Comparison of ENCODE assay signal across 1 cellular context in the genomic region with DNA sequence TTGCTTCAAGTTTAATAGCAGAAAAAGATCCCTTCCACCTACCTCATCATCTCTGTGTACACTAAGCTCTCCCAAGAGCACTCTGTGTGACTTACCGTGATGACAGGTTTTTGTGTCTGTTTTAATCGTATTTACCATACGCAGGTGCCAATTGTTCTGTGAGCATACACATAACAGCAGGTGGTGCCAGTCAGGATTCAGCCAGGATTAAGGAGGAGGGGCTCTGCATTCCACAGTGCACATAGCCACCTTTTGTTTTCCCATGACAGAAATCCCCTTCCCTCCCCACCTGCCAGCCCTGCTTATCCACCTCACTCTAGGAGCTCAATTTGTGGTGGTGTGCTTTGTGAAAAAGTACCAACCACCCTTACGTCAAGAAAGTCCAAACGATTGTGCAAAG.
TF ChIP-seq lines count a peak whose summit lies in the region.

No MANE protein-coding gene starts in this region.

TF ChIP-seq in H1, 55 proteins besides CTCF, POLR2A, EP300 and RAD21 (continued from another document):
- TF ChIP-seq, protein P1, sequence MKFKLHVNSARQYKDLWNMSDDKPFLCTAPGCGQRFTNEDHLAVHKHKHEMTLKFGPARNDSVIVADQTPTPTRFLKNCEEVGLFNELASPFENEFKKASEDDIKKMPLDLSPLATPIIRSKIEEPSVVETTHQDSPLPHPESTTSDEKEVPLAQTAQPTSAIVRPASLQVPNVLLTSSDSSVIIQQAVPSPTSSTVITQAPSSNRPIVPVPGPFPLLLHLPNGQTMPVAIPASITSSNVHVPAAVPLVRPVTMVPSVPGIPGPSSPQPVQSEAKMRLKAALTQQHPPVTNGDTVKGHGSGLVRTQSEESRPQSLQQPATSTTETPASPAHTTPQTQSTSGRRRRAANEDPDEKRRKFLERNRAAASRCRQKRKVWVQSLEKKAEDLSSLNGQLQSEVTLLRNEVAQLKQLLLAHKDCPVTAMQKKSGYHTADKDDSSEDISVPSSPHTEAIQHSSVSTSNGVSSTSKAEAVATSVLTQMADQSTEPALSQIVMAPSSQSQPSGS (IDR thresholded peaks at IDR 0.05; ENCODE audit: low read length): peak; percentile 88
- TF ChIP-seq RNF2 (IDR thresholded peaks at IDR 0.05; ENCODE audit: borderline replicate concordance, low read depth, low read length, missing control alignments, poor library complexity, severe bottlenecking): no peak
- no peak for TF ChIP-seq E2F6 (IDR thresholded peaks at IDR 0.05)
- TF ChIP-seq ASH2L (IDR thresholded peaks at IDR 0.05; ENCODE audit: low read length): peak; percentile 74
- TF ChIP-seq TBP (IDR thresholded peaks at IDR 0.05; ENCODE audit: low read depth, low read length): 0 out of 2 replicates have a peak, but pooled peaks have one; percentile 67
- TF ChIP-seq CHD7 (IDR thresholded peaks at IDR 0.05; ENCODE audit: insufficient replicate concordance, low read length): peak; percentile 85
- peak; percentile 58 for TF ChIP-seq POLR2AphosphoS5 (IDR thresholded peaks at IDR 0.05; ENCODE audit: low read depth, low read length)
- peak in 1 of 2 experiments; percentile 60; a peak in 1 of 4 replicates for TF ChIP-seq HDAC2 (IDR thresholded peaks at IDR 0.05; ENCODE audit: borderline replicate concordance in 1 of 2, low read depth in 2 of 2, low read length in 2 of 2)
- TF ChIP-seq RFX5 (IDR thresholded peaks at IDR 0.05; ENCODE audit: borderline replicate concordance, low read depth, low read length): no peak
- TF ChIP-seq SIN3A (conservative IDR thresholded peaks at IDR 0.05 in 1 of 2, IDR thresholded peaks at IDR 0.05 in 1 of 2; ENCODE audit: low read depth in 1 of 2, low read length in 2 of 2): peak in 1 of 2 experiments; percentile 75; a peak in 1 of 4 replicates
- TF ChIP-seq RXRA (IDR thresholded peaks at IDR 0.05; ENCODE audit: insufficient read depth, low read depth, low read length): no peak
TF ChIP-seq in H1: peak in this region for 18.
